ENCODE assay signal across 19 cellular contexts in genomic region chr10:88291289-88292184, GRCh38.
DNase-seq lines count a peak whose midpoint lies in the region; TF ChIP-seq lines count a peak whose summit lies in the region.
"Had no signal": no experiment of that assay in that cellular context is flagged by ENCODE, and none has a peak within 500 bp of the region (broad histone marks: within the 10 kb centered on the region; RNA-seq: fewer than 3 reads in every experiment).

No MANE protein-coding gene starts in this region.

- no peaks in the 10 kb centered on the region for H3K79me2 ChIP-seq in KMS-11 (ENCODE audit: insufficient read depth, low read depth)
- no peaks in the 10 kb centered on the region for H3K79me2 ChIP-seq in neural progenitor cell (ENCODE audit: low read depth)

- H3K4me2 ChIP-seq in KMS-11, result peak overlapping the region; percentile 55
- no peak overlapping the region for H3K4me2 ChIP-seq in neural progenitor cell

- no peak overlapping the region for H2AFZ ChIP-seq in KMS-11 (ENCODE audit: low read depth)
- no peak overlapping the region for H2AFZ ChIP-seq in neural progenitor cell (replicated peaks)

- H3K27me3 ChIP-seq in KMS-11 (ENCODE audit: insufficient read depth, low read depth), result no peaks in the 10 kb centered on the region
- H3K27me3 ChIP-seq in neural progenitor cell, result no peaks in the 10 kb centered on the region
- no peaks in the 10 kb centered on the region for H3K27me3 ChIP-seq in MG63
- H3K27me3 ChIP-seq: Peyer's patch had no signal

- H3K27ac ChIP-seq in KMS-11 (peak overlapping the region; percentile 29; the same call in 1 of the 2 replicates), neural progenitor cell (no peak overlapping the region)
- H3K27ac ChIP-seq: Peyer's patch had no signal

- no peak overlapping the region for H3K9ac ChIP-seq in KMS-11
- H3K9ac ChIP-seq in neural progenitor cell, result no peak overlapping the region

- no peaks in the 10 kb centered on the region for H3K4me1 Mint-ChIP-seq in neural progenitor cell
- no peaks in the 10 kb centered on the region for H3K4me1 Mint-ChIP-seq in Calu3 (ENCODE audit: low read depth, unreplicated experiment)

- no peaks in the 10 kb centered on the region for H3K9me3 ChIP-seq in neural progenitor cell (ENCODE audit: low read depth)
- H3K9me3 ChIP-seq in MG63, result no peaks in the 10 kb centered on the region
- H3K9me3 ChIP-seq: Peyer's patch had no signal

- H3K4me3 ChIP-seq in KMS-11 (IDR thresholded peaks at IDR 0.05; ENCODE audit: insufficient read depth, low read depth, low read length) (no peak overlapping the region), neural progenitor cell (no peak overlapping the region), MG63 (no peak overlapping the region)
- H3K4me3 ChIP-seq: Peyer's patch had no signal

- no peaks in the 10 kb centered on the region for H3F3A ChIP-seq in neural progenitor cell (ENCODE audit: low read depth)

- H3K36me3 Mint-ChIP-seq in neural progenitor cell, result no peaks in the 10 kb centered on the region
- H3K36me3 Mint-ChIP-seq in Calu3 (ENCODE audit: insufficient read depth, unreplicated experiment), result no peaks in the 10 kb centered on the region
- H3K36me3 Mint-ChIP-seq: CD8-positive, alpha-beta T cell had no signal

- H3K4me1 ChIP-seq in KMS-11 (ENCODE audit: low read depth, poor library complexity, severe bottlenecking) (peaks cover 84% of the 10 kb centered on the region), neural progenitor cell (peaks cover under 1% of the 10 kb centered on the region)
- H3K4me1 ChIP-seq: Peyer's patch had no signal

- TF ChIP-seq CTCF in GM10248 (IDR thresholded peaks at IDR 0.05; ENCODE audit: control extremely low read depth, extremely low read depth, low read depth, missing control alignments), result peak; percentile 11
- TF ChIP-seq CTCF in KMS-11 (conservative IDR thresholded peaks at IDR 0.05; ENCODE audit: low read depth, low read length), result no peak
- TF ChIP-seq CTCF in neural progenitor cell (IDR thresholded peaks at IDR 0.05), result peak; percentile 20
- no peak for TF ChIP-seq CTCF in Calu3 (IDR thresholded peaks at IDR 0.05; ENCODE audit: unreplicated experiment)

- DNase-seq in GM10248 (ENCODE audit: extremely low spot score) (no peak), SK-N-DZ (ENCODE audit: low spot score) (peak; percentile 70), neural progenitor cell (ENCODE audit: low spot score) (peak; percentile 24), MG63 (no peak), 8988T (no peak), Calu3 (no peak), HK-2 (ENCODE audit: unreplicated experiment) (no peak)
- DNase-seq: ACHN; CD8-positive, alpha-beta T cell; HFFc6; NCI-H1436 treated with DMSO at 0.1 percent for 48 hours; NCI-H2081 treated with DMSO at 0.1 percent for 48 hours; NCI-H2227 treated with DMSO at 0.1 percent for 48 hours; NCI-H526 treated with DMSO at 0.1 percent for 48 hours; NK-92 treated with Interleukin-12 subunit alpha and Interleukin-12 subunit beta, amount 100 ng/mL, for 24 hours; Peyer's patch; Right ventricle myocardium superior had no signal

- POLR2A ChIA-PET in GM10248 (lab: Yijun Ruan, JAX), result no interaction called here

- H3K27ac Mint-ChIP-seq in neural progenitor cell, result no peak overlapping the region
- no peak overlapping the region for H3K27ac Mint-ChIP-seq in Calu3 (ENCODE audit: unreplicated experiment)
- H3K27ac Mint-ChIP-seq: CD8-positive, alpha-beta T cell; HFFc6; T-helper 1 cell treated with Interleukin-12 subunit alpha and Interleukin-12 subunit beta and Interleukin-4 antibody, amounts not matched to agents 30 μg/mL and 1 μg/mL, for 36 hours had no signal

- CTCF ChIA-PET in GM10248 (lab: Yijun Ruan, JAX), result interaction anchor here (0.9 to 3.6 kb wide), 7 partner anchors 8 to 432 kb away, joined by 3 to 14 read pairs (median 7); no protein-coding TSS in a partner anchor
- CTCF ChIA-PET in Calu3 (lab: Charles Lee), result no interaction called here

- H3K27me3 Mint-ChIP-seq in neural progenitor cell (ENCODE audit: insufficient read depth, low read depth), result peaks cover 2% of the 10 kb centered on the region
- no peaks in the 10 kb centered on the region for H3K27me3 Mint-ChIP-seq in Calu3 (ENCODE audit: unreplicated experiment)

- H3K9me3 Mint-ChIP-seq in neural progenitor cell (no peaks in the 10 kb centered on the region), Calu3 (ENCODE audit: low read depth, unreplicated experiment) (no peaks in the 10 kb centered on the region)
- H3K9me3 Mint-ChIP-seq: CD8-positive, alpha-beta T cell; HFFc6 had no signal

- H3K4me3 Mint-ChIP-seq in neural progenitor cell, result no peak overlapping the region
- H3K4me3 Mint-ChIP-seq in Calu3 (ENCODE audit: low read depth, unreplicated experiment), result no peak overlapping the region
- H3K4me3 Mint-ChIP-seq: CD8-positive, alpha-beta T cell; HFFc6; T-helper 1 cell treated with Interleukin-12 subunit alpha and Interleukin-12 subunit beta and Interleukin-4 antibody, amounts not matched to agents 30 μg/mL and 1 μg/mL, for 36 hours had no signal

- no peaks in the 10 kb centered on the region for H3K36me3 ChIP-seq in KMS-11 (ENCODE audit: insufficient read depth)
- no peaks in the 10 kb centered on the region for H3K36me3 ChIP-seq in neural progenitor cell
- no peaks in the 10 kb centered on the region for H3K36me3 ChIP-seq in MG63
- H3K36me3 ChIP-seq: Peyer's patch had no signal

- BruUV-seq in Calu3 (replicated peaks; lab: Mats Ljungman, UMichigan), result no TSS peak

- intact Hi-C loops in Calu3 (cut with micrococcal nuclease; ENCODE audit: unreplicated experiment), result no loop called here

- no peaks in the 10 kb centered on the region for H4K20me1 ChIP-seq in KMS-11 (ENCODE audit: insufficient read depth)
- H4K20me1 ChIP-seq in neural progenitor cell (ENCODE audit: low read depth), result no peaks in the 10 kb centered on the region

Comparison
In these comparisons a context has a peak if more than half of its experiments do, and no peak if none do; other contexts are left out.
1. DNase-seq: peak in SK-N-DZ (single experiment) and neural progenitor cell (single experiment); none in GM10248 (single experiment), MG63 (single experiment), 8988T (single experiment), Calu3 (single experiment) and HK-2 (single experiment).
2. CTCF ChIP-seq: peak in GM10248 (single experiment) and neural progenitor cell (single experiment); none in KMS-11 (single experiment) and Calu3 (single experiment).